1 cellular context compared by ENCODE assay signal in the genomic region with DNA sequence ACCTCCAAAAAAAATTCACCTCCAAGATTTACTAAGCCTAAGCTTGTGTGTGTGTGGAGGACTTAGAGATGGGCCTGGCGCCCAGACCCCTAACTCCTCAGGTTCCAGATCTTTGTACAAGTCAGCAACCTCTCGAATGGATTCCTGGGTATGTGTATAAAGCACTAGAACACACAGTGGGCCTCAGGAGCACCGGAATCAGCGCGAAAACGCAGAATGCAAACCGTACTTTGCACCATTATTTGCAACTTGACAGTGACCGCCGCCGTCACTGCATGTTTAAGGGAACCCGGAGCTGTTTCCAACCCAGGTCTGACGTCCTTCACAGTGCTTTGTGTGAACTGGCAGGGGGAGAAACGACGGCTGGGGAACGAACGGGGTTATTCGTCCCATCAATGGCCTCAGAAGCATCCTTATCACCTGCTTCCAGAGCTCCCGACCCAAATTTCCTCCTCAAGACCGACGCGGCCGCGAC.
TF ChIP-seq lines count a peak whose summit lies in the region.

No MANE protein-coding gene starts in this region.

TF ChIP-seq in HepG2, 621 proteins besides CTCF, POLR2A, EP300 and RAD21 (continued from another document):
- TF ChIP-seq, protein P1, sequence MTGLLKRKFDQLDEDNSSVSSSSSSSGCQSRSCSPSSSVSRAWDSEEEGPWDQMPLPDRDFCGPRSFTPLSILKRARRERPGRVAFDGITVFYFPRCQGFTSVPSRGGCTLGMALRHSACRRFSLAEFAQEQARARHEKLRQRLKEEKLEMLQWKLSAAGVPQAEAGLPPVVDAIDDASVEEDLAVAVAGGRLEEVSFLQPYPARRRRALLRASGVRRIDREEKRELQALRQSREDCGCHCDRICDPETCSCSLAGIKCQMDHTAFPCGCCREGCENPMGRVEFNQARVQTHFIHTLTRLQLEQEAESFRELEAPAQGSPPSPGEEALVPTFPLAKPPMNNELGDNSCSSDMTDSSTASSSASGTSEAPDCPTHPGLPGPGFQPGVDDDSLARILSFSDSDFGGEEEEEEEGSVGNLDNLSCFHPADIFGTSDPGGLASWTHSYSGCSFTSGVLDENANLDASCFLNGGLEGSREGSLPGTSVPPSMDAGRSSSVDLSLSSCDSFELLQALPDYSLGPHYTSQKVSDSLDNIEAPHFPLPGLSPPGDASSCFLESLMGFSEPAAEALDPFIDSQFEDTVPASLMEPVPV (CRISPR knock-in tag; IDR thresholded peaks at IDR 0.05) = 0 out of 2 replicates have a peak, but pooled peaks have one; percentile 14
- peak; percentile 12; the same call in 1 of the 2 replicates for TF ChIP-seq IRX3 (CRISPR knock-in tag; IDR thresholded peaks at IDR 0.05; ENCODE audit: borderline replicate concordance, low read depth)
- 0 out of 2 replicates have a peak, but pooled peaks have one; percentile 3 for TF ChIP-seq DNMT3B (CRISPR knock-in tag; conservative IDR thresholded peaks at IDR 0.05)
- no peak for TF ChIP-seq GABPA (IDR thresholded peaks at IDR 0.05; ENCODE audit: low read depth, low read length)
- TF ChIP-seq GABPA (CRISPR knock-in tag; IDR thresholded peaks at IDR 0.05; ENCODE audit: low read depth) = peak; percentile 26; the same call in 1 of the 2 replicates
- TF ChIP-seq, protein P2, sequence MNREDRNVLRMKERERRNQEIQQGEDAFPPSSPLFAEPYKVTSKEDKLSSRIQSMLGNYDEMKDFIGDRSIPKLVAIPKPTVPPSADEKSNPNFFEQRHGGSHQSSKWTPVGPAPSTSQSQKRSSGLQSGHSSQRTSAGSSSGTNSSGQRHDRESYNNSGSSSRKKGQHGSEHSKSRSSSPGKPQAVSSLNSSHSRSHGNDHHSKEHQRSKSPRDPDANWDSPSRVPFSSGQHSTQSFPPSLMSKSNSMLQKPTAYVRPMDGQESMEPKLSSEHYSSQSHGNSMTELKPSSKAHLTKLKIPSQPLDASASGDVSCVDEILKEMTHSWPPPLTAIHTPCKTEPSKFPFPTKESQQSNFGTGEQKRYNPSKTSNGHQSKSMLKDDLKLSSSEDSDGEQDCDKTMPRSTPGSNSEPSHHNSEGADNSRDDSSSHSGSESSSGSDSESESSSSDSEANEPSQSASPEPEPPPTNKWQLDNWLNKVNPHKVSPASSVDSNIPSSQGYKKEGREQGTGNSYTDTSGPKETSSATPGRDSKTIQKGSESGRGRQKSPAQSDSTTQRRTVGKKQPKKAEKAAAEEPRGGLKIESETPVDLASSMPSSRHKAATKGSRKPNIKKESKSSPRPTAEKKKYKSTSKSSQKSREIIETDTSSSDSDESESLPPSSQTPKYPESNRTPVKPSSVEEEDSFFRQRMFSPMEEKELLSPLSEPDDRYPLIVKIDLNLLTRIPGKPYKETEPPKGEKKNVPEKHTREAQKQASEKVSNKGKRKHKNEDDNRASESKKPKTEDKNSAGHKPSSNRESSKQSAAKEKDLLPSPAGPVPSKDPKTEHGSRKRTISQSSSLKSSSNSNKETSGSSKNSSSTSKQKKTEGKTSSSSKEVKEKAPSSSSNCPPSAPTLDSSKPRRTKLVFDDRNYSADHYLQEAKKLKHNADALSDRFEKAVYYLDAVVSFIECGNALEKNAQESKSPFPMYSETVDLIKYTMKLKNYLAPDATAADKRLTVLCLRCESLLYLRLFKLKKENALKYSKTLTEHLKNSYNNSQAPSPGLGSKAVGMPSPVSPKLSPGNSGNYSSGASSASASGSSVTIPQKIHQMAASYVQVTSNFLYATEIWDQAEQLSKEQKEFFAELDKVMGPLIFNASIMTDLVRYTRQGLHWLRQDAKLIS (CRISPR knock-in tag; IDR thresholded peaks at IDR 0.05) = no peak
- 0 out of 2 replicates have a peak, but pooled peaks have one; percentile 11 for TF ChIP-seq SNAI1 (CRISPR knock-in tag; IDR thresholded peaks at IDR 0.05; ENCODE audit: borderline replicate concordance)
- peak; percentile 19; the same call in 1 of the 2 replicates for TF ChIP-seq ZNF124 (CRISPR knock-in tag; IDR thresholded peaks at IDR 0.05)
- TF ChIP-seq PITX1 (CRISPR knock-in tag; IDR thresholded peaks at IDR 0.05) = no peak
- 0 out of 2 replicates have a peak, but pooled peaks have one; percentile 52 for TF ChIP-seq ZBTB21 (CRISPR knock-in tag; IDR thresholded peaks at IDR 0.05)
- TF ChIP-seq ZNF773 (CRISPR knock-in tag; IDR thresholded peaks at IDR 0.05; ENCODE audit: borderline replicate concordance) = no peak
- TF ChIP-seq SP4 (CRISPR knock-in tag; IDR thresholded peaks at IDR 0.05) = no peak
- TF ChIP-seq, protein P3, sequence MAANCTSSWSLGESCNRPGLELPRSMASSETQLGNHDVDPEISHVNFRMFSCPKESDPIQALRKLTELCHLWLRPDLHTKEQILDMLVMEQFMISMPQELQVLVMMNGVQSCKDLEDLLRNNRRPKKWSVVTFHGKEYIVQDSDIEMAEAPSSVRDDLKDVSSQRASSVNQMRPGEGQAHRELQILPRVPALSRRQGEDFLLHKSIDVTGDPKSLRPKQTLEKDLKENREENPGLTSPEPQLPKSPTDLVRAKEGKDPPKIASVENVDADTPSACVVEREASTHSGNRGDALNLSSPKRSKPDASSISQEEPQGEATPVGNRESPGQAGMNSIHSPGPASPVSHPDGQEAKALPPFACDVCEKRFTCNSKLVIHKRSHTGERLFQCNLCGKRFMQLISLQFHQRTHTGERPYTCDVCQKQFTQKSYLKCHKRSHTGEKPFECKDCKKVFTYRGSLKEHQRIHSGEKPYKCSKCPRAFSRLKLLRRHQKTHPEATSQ (CRISPR knock-in tag; IDR thresholded peaks at IDR 0.05; ENCODE audit: borderline replicate concordance) = peak; percentile 22; the same call in 1 of the 2 replicates
- peak; percentile 11; the same call in 1 of the 2 replicates for TF ChIP-seq ZNF160 (CRISPR knock-in tag; IDR thresholded peaks at IDR 0.05)
- TF ChIP-seq GLI4 (CRISPR knock-in tag; IDR thresholded peaks at IDR 0.05; ENCODE audit: borderline replicate concordance) = 0 out of 2 replicates have a peak, but pooled peaks have one; percentile 18
TF ChIP-seq in HepG2: peak in this region for 38.
